ENCODE assay signal across 4 cellular contexts in the genomic region with DNA sequence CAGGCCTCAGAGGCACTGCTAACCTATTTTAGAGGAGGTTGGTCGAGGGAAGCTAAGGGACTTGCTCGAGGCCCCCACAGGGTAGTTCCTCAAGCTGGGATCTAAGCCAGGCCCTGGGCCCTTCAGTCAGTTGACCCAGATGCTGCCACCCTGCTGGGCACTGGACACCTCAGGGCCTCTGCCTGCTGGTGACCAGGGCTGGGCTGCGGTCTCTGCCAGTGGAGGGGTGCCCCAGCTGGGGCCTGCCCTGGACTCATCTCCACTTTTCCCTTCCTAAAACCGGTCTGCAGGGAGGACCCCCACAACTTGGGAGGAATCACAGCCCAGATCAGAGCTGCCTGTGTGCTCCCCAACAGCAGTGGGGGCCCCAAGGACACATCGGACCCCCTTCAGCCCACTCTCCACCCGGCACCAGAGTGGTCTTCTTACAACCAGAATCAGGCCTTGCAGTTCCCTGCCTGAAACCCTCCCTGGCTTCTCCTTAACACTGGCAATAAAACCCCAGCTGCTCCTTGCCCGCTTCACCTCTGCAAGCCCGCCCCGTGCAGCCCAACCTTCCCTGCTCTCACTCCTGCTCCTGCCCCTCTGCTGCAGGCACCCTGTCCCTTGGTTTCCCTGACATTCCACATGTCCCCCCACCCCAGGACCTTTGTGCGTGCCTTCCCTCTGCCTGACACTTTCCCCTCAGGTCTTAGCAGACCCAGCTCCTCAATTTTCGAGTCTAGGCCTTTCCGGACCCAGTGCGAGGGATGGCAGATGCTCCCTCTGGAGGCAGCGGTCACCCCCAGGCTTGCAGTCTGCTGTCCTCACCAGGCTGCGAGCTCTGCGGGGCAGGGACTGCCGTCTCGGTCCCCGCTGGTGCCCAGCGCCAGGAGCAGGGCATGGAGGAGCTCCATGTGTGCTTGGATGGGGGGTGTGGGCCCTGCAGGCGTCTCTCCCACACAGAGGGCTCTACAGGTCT. TPM values are rescaled to one million over a fixed set of nuclear protein-coding genes. Genes with fewer than 3 reads are reported as not detected.
"Had no signal": no experiment of that assay in that cellular context is flagged by ENCODE, and none has a peak within 500 bp of the region (broad histone marks: within the 10 kb centered on the region; RNA-seq: fewer than 3 reads in every experiment).

No MANE protein-coding gene starts in this region.

RNA-seq across cellular contexts. Expression of a gene that starts 45.5 kb away (rescaled TPM):
- total RNA-seq: activated CD4-positive, alpha-beta memory T cell treated with anti-CD3 and anti-CD28 coated beads, Interleukin-2, amount 10 ng/mL, durations not matched to agents 7 days and 5 days; activated CD4-positive, alpha-beta T cell treated with anti-CD3 and anti-CD28 coated beads, Interleukin-2, amount 10 ng/mL, durations not matched to agents 24 days and 14 days; lung microvascular endothelial cell; T-helper 2 cell treated with Interferon-gamma antibody and Interleukin-4, amounts not matched to agents 100 ng/mL and 5 ng/mL, for 36 hours had no signal
